In genomic region chr9:93869863-93870262, GRCh38 we compare ENCODE assay signal across 23 cellular contexts.
"Had no signal": no experiment of that assay in that cellular context is flagged by ENCODE, and none has a peak within 500 bp of the region (broad histone marks: within the 10 kb centered on the region; RNA-seq: fewer than 3 reads in every experiment).

No MANE protein-coding gene starts in this region.

- H3K4me1 ChIP-seq: parathyroid adenoma, stomach, thyroid gland had no signal

- H3K9ac ChIP-seq: parathyroid adenoma had no signal

- ATAC-seq: left lobe of liver, mucosa of descending colon, sciatic nerve had no signal

- H3K4me2 ChIP-seq: smooth muscle cell had no signal

- H3K27me3 ChIP-seq: thyroid gland had no signal

- DNase-seq: effector CD8-positive, alpha-beta T cell; erythroblast; hypothalamus; immature natural killer cell; mesenchymal stem cell; mucosa of descending colon; naive B cell; stimulated activated CD4-positive, alpha-beta T cell treated with anti-CD3 and anti-CD28 coated beads, Interleukin-12 subunit alpha, Interleukin-12 subunit beta, amount 100 ng/mL, for 4 hours; stimulated activated CD4-positive, alpha-beta T cell treated with anti-CD3 and anti-CD28 coated beads, Interleukin-1b, Interleukin-23, amount 100 ng/mL, for 48 hours; stimulated activated CD4-positive, alpha-beta T cell treated with anti-CD3 and anti-CD28 coated beads, Interleukin-4, amount 100 ng/mL, for 1 hour; stimulated activated CD8-positive, alpha-beta memory T cell treated with anti-CD3 and anti-CD28 coated beads, Interleukin-4, amount 100 ng/mL, for 48 hours; stimulated activated naive CD4-positive, alpha-beta T cell treated with Interleukin-2 at 50 U/mL for 16 hours; stomach; thyroid gland had no signal

- H3K27ac Mint-ChIP-seq: dendritic cell treated with granulocyte-macrophage colony-stimulating factor and Interleukin-4, amounts not matched to agents 40 ng/mL and 50 ng/mL, for 4 days; immature natural killer cell; mesothelial cell of epicardium; naive B cell; progenitor cell of endocrine pancreas; type B pancreatic cell had no signal

- H3K4me1 Mint-ChIP-seq: immature natural killer cell, mesothelial cell of epicardium, naive B cell had no signal

- H2AFZ ChIP-seq: parathyroid adenoma had no signal

- H3K36me3 Mint-ChIP-seq: mesothelial cell of epicardium, type B pancreatic cell had no signal

- H3K27ac ChIP-seq: parathyroid adenoma, stomach, thyroid gland had no signal

- H3K4me3 ChIP-seq: mucosa of descending colon, smooth muscle cell, stomach, thyroid gland had no signal

- H3K4me3 Mint-ChIP-seq: dendritic cell treated with granulocyte-macrophage colony-stimulating factor and Interleukin-4, amounts not matched to agents 40 ng/mL and 50 ng/mL, for 4 days; immature natural killer cell; mesothelial cell of epicardium; nephron; type B pancreatic cell had no signal

- H3K36me3 ChIP-seq: stomach, thyroid gland had no signal

- H3K9me3 ChIP-seq: thyroid gland had no signal
